ENCODE assay signal across 22 cellular contexts in genomic region chr1:41368384-41368783, GRCh38. TPM values are rescaled to one million over a fixed set of nuclear protein-coding genes. Genes with fewer than 3 reads are reported as not detected.
DNase-seq lines count a peak whose midpoint lies in the region; ATAC-seq and TF ChIP-seq lines count a peak whose summit lies in the region.
"Had no signal": no experiment of that assay in that cellular context is flagged by ENCODE, and none has a peak within 500 bp of the region (broad histone marks: within the 10 kb centered on the region; RNA-seq: fewer than 3 reads in every experiment).

No MANE protein-coding gene starts in this region.

- H2BK120ac ChIP-seq in neuronal stem cell (ENCODE audit: low read depth, low read length): peak overlapping the region; percentile 18

- intact Hi-C loops in upper lobe of right lung (cut with DNase I): no loop called here

- peaks cover 25 to 33% of the 10 kb centered on the region in 2 donors for H3K4me1 ChIP-seq in neuronal stem cell (ENCODE audit: control insufficient read depth in 2 of 2, insufficient read depth in 1 of 2, low read depth in 1 of 2, low read length in 2 of 2)
- H3K4me1 ChIP-seq in upper lobe of right lung: peaks cover 11% of the 10 kb centered on the region

- H2AK5ac ChIP-seq in neuronal stem cell (ENCODE audit: low read depth, low read length): peak overlapping the region; percentile 60

- H2BK12ac ChIP-seq in neuronal stem cell (ENCODE audit: low read length): no peak overlapping the region

- TF ChIP-seq CTCF in upper lobe of right lung (IDR thresholded peaks at IDR 0.05): no peak

- no CpG with 5 or more reads among the region's 1 CpG for WGBS in neuronal stem cell (ENCODE audit: extremely low coverage in 2 of 2, insufficient read length in 2 of 2, insufficient replicate concordance in 1 of 2), 2 donors

- no peak overlapping the region for H3K14ac ChIP-seq in neuronal stem cell (ENCODE audit: low read length)

- H3K36me3 ChIP-seq in neuronal stem cell (replicated peaks in 1 of 2; ENCODE audit: control insufficient read depth in 2 of 2, insufficient read depth in 2 of 2, low read length in 2 of 2) (no peaks in the 10 kb centered on the region), upper lobe of right lung (no peaks in the 10 kb centered on the region)
- H3K36me3 ChIP-seq: breast epithelium, lower lobe of right lung had no signal

- H4K8ac ChIP-seq in neuronal stem cell (ENCODE audit: low read depth, low read length): no peak overlapping the region

- H3K4me3 ChIP-seq in neuronal stem cell (ENCODE audit: low read length in 2 of 2) (no peak overlapping the region), upper lobe of right lung (no peak overlapping the region)
- H3K4me3 ChIP-seq: breast epithelium, GM23338, lower lobe of right lung had no signal

- H3K4me2 ChIP-seq in neuronal stem cell (ENCODE audit: insufficient read depth, low read length, poor library complexity, severe bottlenecking): no peak overlapping the region
- H3K4me2 ChIP-seq: GM23338 had no signal

- no peak overlapping the region for H3K27ac ChIP-seq in neuronal stem cell (replicated peaks; ENCODE audit: low read length)
- H3K27ac ChIP-seq in upper lobe of right lung: no peak overlapping the region
- H3K27ac ChIP-seq: breast epithelium, lower lobe of right lung had no signal

- no peak for ATAC-seq in upper lobe of right lung
- ATAC-seq in HG02840 (IDR thresholded peaks at IDR 0.05; ENCODE audit: low FRiP score, unreplicated experiment): no peak
- ATAC-seq: GM23338; lower lobe of right lung; naive thymus-derived CD4-positive, alpha-beta T cell had no signal

- no peaks in the 10 kb centered on the region for H3K79me1 ChIP-seq in neuronal stem cell (ENCODE audit: low read depth, low read length)

- no peak overlapping the region for H3K18ac ChIP-seq in neuronal stem cell (ENCODE audit: low read length)

- no peak overlapping the region for H2BK5ac ChIP-seq in neuronal stem cell (ENCODE audit: low read length)

- H3K23ac ChIP-seq in neuronal stem cell (ENCODE audit: low read depth, low read length, poor library complexity): no peak overlapping the region

- H2BK15ac ChIP-seq in neuronal stem cell (ENCODE audit: low read length): no peak overlapping the region

- H3K9ac ChIP-seq in neuronal stem cell (ENCODE audit: low read depth, low read length, poor library complexity): no peak overlapping the region

- H3K9me3 ChIP-seq in neuronal stem cell (replicated peaks in 1 of 2; ENCODE audit: control insufficient read depth in 2 of 2, insufficient read depth in 1 of 2, low read depth in 1 of 2, low read length in 2 of 2) (peaks cover 0 to 2% of the 10 kb centered on the region in 2 donors), upper lobe of right lung (no peaks in the 10 kb centered on the region)
- H3K9me3 ChIP-seq: breast epithelium, lower lobe of right lung had no signal

- peaks cover 0 to 68% (median 42%) of the 10 kb centered on the region in 3 experiments for H3K27me3 ChIP-seq in neuronal stem cell (ENCODE audit: control insufficient read depth in 3 of 3, insufficient read depth in 3 of 3, low read depth in 1 of 3, low read length in 3 of 3)
- H3K27me3 ChIP-seq in upper lobe of right lung: peaks cover 32% of the 10 kb centered on the region

- no peak overlapping the region for H2AFZ ChIP-seq in neuronal stem cell (ENCODE audit: low read length)
- H2AFZ ChIP-seq: GM23338 had no signal

- H4K91ac ChIP-seq in neuronal stem cell (ENCODE audit: low read depth, low read length, poor library complexity): no peak overlapping the region

- no peak overlapping the region for H3K4ac ChIP-seq in neuronal stem cell (ENCODE audit: low read length)

- DNase-seq in NCI-H1092 treated with DMSO at 0.1 percent for 48 hours (lab: John Stamatoyannopoulos, UW) (peak; percentile 11), NCI-H1092 (lab: John Stamatoyannopoulos, UW) (no peak), DMS 273 treated with DMSO at 0.1 percent for 48 hours (lab: John Stamatoyannopoulos, UW) (peak; percentile 100), NCI-H69 (lab: John Stamatoyannopoulos, UW) (peak; percentile 74), neuronal stem cell (ENCODE audit: low spot score) (no peak), upper lobe of right lung (no peak)
- no peak for DNase-seq in activated CD8-positive, alpha-beta memory T cell treated with anti-CD3 and anti-CD28 coated beads, Interleukin-2, amount 50 U/mL, for 4 hours
- DNase-seq: 8988T; activated CD4-positive, alpha-beta T cell treated with anti-CD3 and anti-CD28 coated beads, Interleukin-2, amount 10 ng/mL, durations not matched to agents 7 days and 5 days; activated effector memory CD4-positive, alpha-beta T cell treated with anti-CD3 and anti-CD28 coated beads, Interleukin-2, amount 50 U/mL, for 16 hours; activated T-cell treated with anti-CD3 and anti-CD28 coated beads, Interleukin-2, amount 50 U/mL, for 24 hours; Calu3; lower lobe of right lung; naive thymus-derived CD4-positive, alpha-beta T cell; NCI-H1436 treated with DMSO at 0.1 percent for 48 hours; NCI-H774; nucleus accumbens; stimulated activated CD4-positive, alpha-beta T cell treated with anti-CD3 and anti-CD28 coated beads, Interleukin-4, amount 100 ng/mL, for 1 hour; substantia nigra had no signal

RNA-seq across cellular contexts. Expression of gene FOXO6, which starts 7.2 kb away (rescaled TPM):
- 3.4 TPM for polyA plus RNA-seq in neuronal stem cell (2013, experiment 1 of 2)
- polyA plus RNA-seq in neuronal stem cell (2013, experiment 2 of 2): 3.1 TPM
- 0.43 TPM for total RNA-seq in upper lobe of right lung
- total RNA-seq: activated CD4-positive, alpha-beta T cell treated with anti-CD3 and anti-CD28 coated beads, Interleukin-2, amount 10 ng/mL, durations not matched to agents 7 days and 5 days had no signal
- polyA plus RNA-seq: naive thymus-derived CD4-positive, alpha-beta T cell had no signal

Comparison
In these comparisons a context has a peak if more than half of its experiments do, and no peak if none do; other contexts are left out.
1. DNase-seq: peak in NCI-H1092 treated with DMSO at 0.1 percent for 48 hours (single experiment), DMS 273 treated with DMSO at 0.1 percent for 48 hours (single experiment) and NCI-H69 (single experiment); none in NCI-H1092 (single experiment), neuronal stem cell (single experiment), activated CD8-positive, alpha-beta memory T cell treated with anti-CD3 and anti-CD28 coated beads, Interleukin-2, amount 50 U/mL, for 4 hours (single experiment) and upper lobe of right lung (single experiment).